In the genomic region with DNA sequence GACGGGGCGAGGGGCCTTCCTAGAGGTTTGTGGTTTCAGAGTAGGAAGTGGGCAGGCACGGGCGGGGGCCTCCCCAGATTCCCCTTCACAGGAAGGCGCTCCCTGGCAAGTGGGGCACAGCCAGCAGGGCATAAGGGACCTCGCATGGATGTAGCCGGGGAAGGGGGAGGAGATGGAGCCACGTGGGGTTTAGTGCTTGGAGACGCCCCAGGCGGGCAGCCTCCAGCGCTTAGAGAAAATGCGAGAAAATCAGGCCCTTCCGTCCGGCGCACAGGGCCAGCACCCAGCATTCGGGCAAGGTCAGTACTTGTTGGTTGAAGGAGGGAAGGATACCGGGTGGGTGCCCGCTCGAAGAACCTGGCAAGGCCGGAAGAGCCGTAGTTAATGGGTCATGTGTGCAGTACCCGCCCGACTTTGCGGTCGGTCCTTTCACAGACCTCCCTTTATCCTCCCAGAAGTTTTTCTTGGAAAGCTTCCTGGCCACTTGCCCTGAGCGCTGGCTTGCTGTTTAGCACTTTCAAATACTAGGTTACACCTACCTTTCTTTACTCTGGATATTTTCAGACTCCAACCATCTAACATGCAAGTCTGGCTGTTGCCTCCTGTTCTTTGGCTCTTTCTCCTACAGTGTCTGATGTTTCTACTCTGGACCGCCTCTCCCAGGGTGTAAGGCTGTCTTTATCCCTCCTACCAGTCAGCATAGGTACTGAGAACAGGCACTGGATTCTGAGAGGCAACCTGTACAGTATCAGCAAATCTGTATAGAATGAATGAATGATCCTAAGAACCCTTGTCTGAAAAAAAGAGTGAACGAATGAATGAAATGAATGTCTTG, we compare ENCODE assay signal across 9 cellular contexts.
DNase-seq lines count a peak whose midpoint lies in the region; FAIRE-seq and TF ChIP-seq lines count a peak whose summit lies in the region.
"Had no signal": no experiment of that assay in that cellular context is flagged by ENCODE, and none has a peak within 500 bp of the region (broad histone marks: within the 10 kb centered on the region; RNA-seq: fewer than 3 reads in every experiment).

No MANE protein-coding gene starts in this region.

- H3K4me1 Mint-ChIP-seq in astrocyte (ENCODE audit: low read depth, unreplicated experiment) (no peaks in the 10 kb centered on the region), immature natural killer cell (peaks cover 1 to 6% of the 10 kb centered on the region in 2 donors)

- H3K4me3 Mint-ChIP-seq in astrocyte (ENCODE audit: unreplicated experiment) (no peak overlapping the region), immature natural killer cell (peak overlapping the region in 2 of 5 donors; percentile 11 to 71)

- intact Hi-C loops in thyroid gland (cut with DNase I): no loop called here

- 19 to 20% methylated on average over 15 to 22 of the region's 28 CpGs for WGBS in thyroid gland, 2 donors

- H3K27ac ChIP-seq in astrocyte (ENCODE audit: low read depth, low read length): no peak overlapping the region
- no peak overlapping the region for H3K27ac ChIP-seq in thyroid gland

- H3K27me3 ChIP-seq in astrocyte (ENCODE audit: insufficient read depth, low read length): peaks cover 75% of the 10 kb centered on the region
- H3K27me3 ChIP-seq in thyroid gland: no peaks in the 10 kb centered on the region

- H3K4me1 ChIP-seq in astrocyte (ENCODE audit: insufficient read depth, low read length): peaks cover 14% of the 10 kb centered on the region
- H3K4me1 ChIP-seq in thyroid gland: peaks cover 6 to 17% of the 10 kb centered on the region in 2 donors

- TF ChIP-seq POLR2A in thyroid gland (IDR thresholded peaks at IDR 0.05): no peak

- H3K36me3 Mint-ChIP-seq in astrocyte (ENCODE audit: low read depth, unreplicated experiment) (peaks cover 2% of the 10 kb centered on the region), immature natural killer cell (no peaks in the 10 kb centered on the region)

- FAIRE-seq in astrocyte (lab: Jason Lieb, UNC): no peak
- FAIRE-seq: TTC549 had no signal

- DNase-seq in activated CD4-positive, alpha-beta T cell treated with anti-CD3 and anti-CD28 coated beads for 48 hours: peak; percentile 7
- DNase-seq in activated CD4-positive, alpha-beta T cell treated with anti-CD3 and anti-CD28 coated beads, Interleukin-2, amount 50 U/mL, for 4 hours: no peak
- peak; percentile 52 for DNase-seq in astrocyte (ENCODE audit: low read depth)
- peak; percentile 74 for DNase-seq in kidney tubule cell (ENCODE audit: low spot score)
- DNase-seq in thyroid gland: peak; percentile 67 to 68
- no peak for DNase-seq in immature natural killer cell
- DNase-seq in NCI-H1930 (lab: John Stamatoyannopoulos, UW): no peak
- DNase-seq in NCI-H187 treated with DMSO at 0.1 percent for 48 hours (lab: John Stamatoyannopoulos, UW): no peak

- H3K9ac ChIP-seq in astrocyte (ENCODE audit: low read length): peak overlapping the region; percentile 40

- no peaks in the 10 kb centered on the region for H3K79me2 ChIP-seq in astrocyte (ENCODE audit: insufficient read depth, low read length)

- peak overlapping the region; percentile 86 for H3K4me2 ChIP-seq in astrocyte (ENCODE audit: low read length)

- H3K27ac Mint-ChIP-seq in astrocyte (ENCODE audit: unreplicated experiment) (no peak overlapping the region), immature natural killer cell (no peak overlapping the region)

- H4K20me1 ChIP-seq in astrocyte (ENCODE audit: insufficient read depth, low read length): no peaks in the 10 kb centered on the region

- H3K4me3 ChIP-seq in astrocyte (ENCODE audit: insufficient read depth, low read depth, low read length) (peak overlapping the region; percentile 50), thyroid gland (replicated peaks in 1 of 3) (peak overlapping the region in 2 of 3 donors; percentile 25 to 37)

- no peaks in the 10 kb centered on the region for H3K36me3 ChIP-seq in astrocyte (ENCODE audit: insufficient read depth, low read length)
- H3K36me3 ChIP-seq in thyroid gland: no peaks in the 10 kb centered on the region

- TF ChIP-seq CTCF in astrocyte (IDR thresholded peaks at IDR 0.05; ENCODE audit: insufficient read depth, low read depth, low read length): no peak
- no peak for TF ChIP-seq CTCF in thyroid gland (IDR thresholded peaks at IDR 0.05)

- H3K9me3 Mint-ChIP-seq in astrocyte (ENCODE audit: unreplicated experiment): no peaks in the 10 kb centered on the region
- H3K9me3 Mint-ChIP-seq in immature natural killer cell: no peaks in the 10 kb centered on the region

- no peaks in the 10 kb centered on the region for H3K9me3 ChIP-seq in astrocyte (ENCODE audit: insufficient read depth, low read depth, low read length)
- no peaks in the 10 kb centered on the region for H3K9me3 ChIP-seq in thyroid gland

- peaks cover 75% of the 10 kb centered on the region for H3K27me3 Mint-ChIP-seq in astrocyte (ENCODE audit: low read depth, unreplicated experiment)
- H3K27me3 Mint-ChIP-seq in immature natural killer cell (ENCODE audit: low read depth in 3 of 3): peaks cover 14 to 22% (median 17%) of the 10 kb centered on the region in 3 donors

- H2AFZ ChIP-seq in astrocyte (ENCODE audit: low read depth, low read length): peak overlapping the region; percentile 90

Comparison
In these comparisons a context has a peak if more than half of its experiments do, and no peak if none do; other contexts are left out.
1. DNase-seq: peak in activated CD4-positive, alpha-beta T cell treated with anti-CD3 and anti-CD28 coated beads for 48 hours (single experiment), astrocyte (single experiment), kidney tubule cell (single experiment) and thyroid gland (2 of 2); none in activated CD4-positive, alpha-beta T cell treated with anti-CD3 and anti-CD28 coated beads, Interleukin-2, amount 50 U/mL, for 4 hours (0 of 2), immature natural killer cell (0 of 3), NCI-H1930 (0 of 2) and NCI-H187 treated with DMSO at 0.1 percent for 48 hours (single experiment).